21 cellular contexts compared by ENCODE assay signal in genomic region chrX:114798902-114799301, GRCh38.
DNase-seq lines count a peak whose midpoint lies in the region; ATAC-seq and TF ChIP-seq lines count a peak whose summit lies in the region.
"Had no signal": no experiment of that assay in that cellular context is flagged by ENCODE, and none has a peak within 500 bp of the region (broad histone marks: within the 10 kb centered on the region; RNA-seq: fewer than 3 reads in every experiment).

No MANE protein-coding gene starts in this region.

- peaks cover 0 to 5% of the 10 kb centered on the region in 2 donors for H3K9me3 ChIP-seq in breast epithelium
- H3K9me3 ChIP-seq: adrenal gland, esophagus squamous epithelium, thoracic aorta had no signal

- H3K4me3 ChIP-seq in breast epithelium, result no peak overlapping the region
- H3K4me3 ChIP-seq: adrenal gland, esophagus squamous epithelium, hepatocyte, thoracic aorta had no signal

- CTCF ChIA-PET in MCF 10A (lab: Yijun Ruan, JAX), result interaction anchor here (0.7 kb wide), 1 partner anchor 486 kb away, joined by 4 read pairs; no protein-coding TSS in a partner anchor

- H3K27me3 ChIP-seq in breast epithelium, result peaks cover 0 to 6% of the 10 kb centered on the region in 2 donors
- H3K27me3 ChIP-seq: hepatocyte had no signal

- no peaks in the 10 kb centered on the region for H3K4me1 ChIP-seq in breast epithelium
- H3K4me1 ChIP-seq: adrenal gland, esophagus squamous epithelium had no signal

- no peaks in the 10 kb centered on the region for H3K36me3 ChIP-seq in breast epithelium
- H3K36me3 ChIP-seq: adrenal gland, esophagus squamous epithelium, thoracic aorta had no signal

- DNase-seq in MCF 10A (ENCODE audit: unreplicated experiment) (peak; percentile 46), breast epithelium (ENCODE audit: low spot score in 2 of 2) (no peak), SW480 (ENCODE audit: low spot score) (peak; percentile 0), fibroblast of peridontal ligament (ENCODE audit: extremely low read depth) (peak; percentile 2), NCI-H1092 treated with DMSO at 0.1 percent for 48 hours (lab: John Stamatoyannopoulos, UW) (no peak), middle frontal gyrus (ENCODE audit: extremely low spot score, low spot score) (no peak)
- DNase-seq in activated effector memory CD4-positive, alpha-beta T cell treated with anti-CD3 and anti-CD28 coated beads, Interleukin-2, amount 50 U/mL, for 16 hours, result no peak
- DNase-seq: activated effector memory CD4-positive, alpha-beta T cell treated with Interleukin-2 at 50 U/mL for 16 hours; adrenal gland; esophagus squamous epithelium; kidney; NCI-H1092; NCI-H526; T1000 had no signal

- H3K9me3 Mint-ChIP-seq in MCF 10A (ENCODE audit: unreplicated experiment), result no peaks in the 10 kb centered on the region
- H3K9me3 Mint-ChIP-seq: central memory CD8-positive, alpha-beta T cell; nephron had no signal

- H3K4me1 Mint-ChIP-seq in MCF 10A (ENCODE audit: insufficient read depth, unreplicated experiment), result peaks cover 11% of the 10 kb centered on the region
- H3K4me1 Mint-ChIP-seq: CD14-positive monocyte; central memory CD8-positive, alpha-beta T cell; IgD-negative memory B cell; nephron had no signal

- no TSS peak for BruUV-seq in MCF 10A (replicated peaks; lab: Mats Ljungman, UMichigan)

- intact Hi-C loops in MCF 10A (cut with micrococcal nuclease) (no loop called here), breast epithelium (cut with DNase I; ENCODE audit: low total_unique reads) (no loop called here)

- H3K27ac ChIP-seq in breast epithelium, result no peak overlapping the region
- H3K27ac ChIP-seq: adrenal gland, esophagus squamous epithelium, hepatocyte, thoracic aorta had no signal

- POLR2A ChIA-PET in MCF 10A (lab: Yijun Ruan, JAX), result no interaction called here

- no peak overlapping the region for H3K4me3 Mint-ChIP-seq in MCF 10A (ENCODE audit: unreplicated experiment)
- H3K4me3 Mint-ChIP-seq: CD14-positive monocyte; central memory CD8-positive, alpha-beta T cell; IgD-negative memory B cell; nephron had no signal

- TF ChIP-seq CTCF in MCF 10A (IDR thresholded peaks at IDR 0.05; ENCODE audit: unreplicated experiment) (no peak), breast epithelium (IDR thresholded peaks at IDR 0.05) (no peak)

- TF ChIP-seq POLR2A in breast epithelium (IDR thresholded peaks at IDR 0.05), result no peak

- ATAC-seq in GM19455 (IDR thresholded peaks at IDR 0.05; ENCODE audit: unreplicated experiment), result no peak

- no peaks in the 10 kb centered on the region for H3K27me3 Mint-ChIP-seq in MCF 10A (ENCODE audit: insufficient read depth, unreplicated experiment)
- H3K27me3 Mint-ChIP-seq: central memory CD8-positive, alpha-beta T cell; IgD-negative memory B cell had no signal

- H3K36me3 Mint-ChIP-seq in MCF 10A (ENCODE audit: insufficient read depth, unreplicated experiment), result no peaks in the 10 kb centered on the region
- H3K36me3 Mint-ChIP-seq: CD14-positive monocyte, IgD-negative memory B cell had no signal

- H3K27ac Mint-ChIP-seq in MCF 10A (ENCODE audit: low read depth, unreplicated experiment), result no peak overlapping the region
- H3K27ac Mint-ChIP-seq: CD14-positive monocyte, IgD-negative memory B cell, nephron had no signal

Comparison
In these comparisons a context has a peak if more than half of its experiments do, and no peak if none do; other contexts are left out.
1. DNase-seq: peak in MCF 10A (single experiment), SW480 (single experiment) and fibroblast of peridontal ligament (single experiment); none in breast epithelium (0 of 2), NCI-H1092 treated with DMSO at 0.1 percent for 48 hours (single experiment), middle frontal gyrus (single experiment) and activated effector memory CD4-positive, alpha-beta T cell treated with anti-CD3 and anti-CD28 coated beads, Interleukin-2, amount 50 U/mL, for 16 hours (single experiment).